1 cellular context compared by ENCODE assay signal in the genomic region with DNA sequence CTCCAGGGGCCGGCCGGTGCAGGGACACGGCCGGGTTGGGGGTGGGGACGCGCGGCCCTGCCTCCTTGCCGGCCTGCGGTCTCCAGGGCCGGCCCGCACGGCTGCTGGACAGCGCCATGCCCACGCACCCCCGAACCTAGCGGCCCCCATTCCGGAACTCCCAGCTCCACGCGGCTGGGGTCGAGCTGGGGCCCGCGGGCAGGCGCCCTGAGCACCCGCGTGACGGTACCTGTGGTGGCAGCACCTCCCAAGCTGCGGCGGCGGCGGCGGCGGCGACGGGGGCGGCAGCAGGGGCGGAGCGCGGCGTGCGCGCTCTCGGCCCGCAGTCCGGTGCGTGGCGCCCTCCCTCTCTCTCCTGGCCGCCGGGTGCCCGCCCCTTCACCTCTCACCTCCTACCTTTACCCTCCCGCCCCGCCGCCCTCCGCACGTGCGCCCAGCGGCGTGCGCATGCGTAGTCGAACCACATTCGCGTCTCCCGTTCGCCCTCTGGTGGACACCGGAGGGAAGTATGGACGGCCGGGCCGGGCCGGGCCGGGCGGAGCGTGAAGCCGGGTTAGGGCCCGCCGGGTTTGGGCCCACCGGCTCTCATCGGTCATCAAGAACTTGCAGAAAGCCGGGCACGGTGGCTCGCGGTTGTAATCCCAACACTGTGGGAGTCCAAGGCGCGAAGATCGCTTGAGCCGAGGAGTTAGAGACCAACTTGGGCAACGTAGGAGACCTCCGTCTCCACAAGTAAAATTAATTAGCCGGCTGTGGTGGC.
A peak's percentile ranks its signal among the peaks of the same experiment; 100 is the strongest.
TF ChIP-seq lines count a peak whose summit lies in the region.

A gene (minus strand): TSS at position 372 of the 760 bp plus-strand sequence. CDS start 32,948 bp downstream, outside the sequence.

TF ChIP-seq in HepG2, 621 proteins besides CTCF, POLR2A, EP300 and RAD21 (continued from another document and continues in another):
- TF ChIP-seq, protein P1, sequence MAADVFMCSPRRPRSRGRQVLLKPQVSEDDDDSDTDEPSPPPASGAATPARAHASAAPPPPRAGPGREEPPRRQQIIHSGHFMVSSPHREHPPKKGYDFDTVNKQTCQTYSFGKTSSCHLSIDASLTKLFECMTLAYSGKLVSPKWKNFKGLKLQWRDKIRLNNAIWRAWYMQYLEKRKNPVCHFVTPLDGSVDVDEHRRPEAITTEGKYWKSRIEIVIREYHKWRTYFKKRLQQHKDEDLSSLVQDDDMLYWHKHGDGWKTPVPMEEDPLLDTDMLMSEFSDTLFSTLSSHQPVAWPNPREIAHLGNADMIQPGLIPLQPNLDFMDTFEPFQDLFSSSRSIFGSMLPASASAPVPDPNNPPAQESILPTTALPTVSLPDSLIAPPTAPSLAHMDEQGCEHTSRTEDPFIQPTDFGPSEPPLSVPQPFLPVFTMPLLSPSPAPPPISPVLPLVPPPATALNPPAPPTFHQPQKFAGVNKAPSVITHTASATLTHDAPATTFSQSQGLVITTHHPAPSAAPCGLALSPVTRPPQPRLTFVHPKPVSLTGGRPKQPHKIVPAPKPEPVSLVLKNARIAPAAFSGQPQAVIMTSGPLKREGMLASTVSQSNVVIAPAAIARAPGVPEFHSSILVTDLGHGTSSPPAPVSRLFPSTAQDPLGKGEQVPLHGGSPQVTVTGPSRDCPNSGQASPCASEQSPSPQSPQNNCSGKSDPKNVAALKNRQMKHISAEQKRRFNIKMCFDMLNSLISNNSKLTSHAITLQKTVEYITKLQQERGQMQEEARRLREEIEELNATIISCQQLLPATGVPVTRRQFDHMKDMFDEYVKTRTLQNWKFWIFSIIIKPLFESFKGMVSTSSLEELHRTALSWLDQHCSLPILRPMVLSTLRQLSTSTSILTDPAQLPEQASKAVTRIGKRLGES (CRISPR knock-in tag; IDR thresholded peaks at IDR 0.05; ENCODE audit: borderline replicate concordance) = no peak; the same call in 1 of the 2 replicates
- TF ChIP-seq ISX (CRISPR knock-in tag; conservative IDR thresholded peaks at IDR 0.05) = no peak
- no peak for TF ChIP-seq TOE1 (CRISPR knock-in tag; IDR thresholded peaks at IDR 0.05)
- TF ChIP-seq, protein P2, sequence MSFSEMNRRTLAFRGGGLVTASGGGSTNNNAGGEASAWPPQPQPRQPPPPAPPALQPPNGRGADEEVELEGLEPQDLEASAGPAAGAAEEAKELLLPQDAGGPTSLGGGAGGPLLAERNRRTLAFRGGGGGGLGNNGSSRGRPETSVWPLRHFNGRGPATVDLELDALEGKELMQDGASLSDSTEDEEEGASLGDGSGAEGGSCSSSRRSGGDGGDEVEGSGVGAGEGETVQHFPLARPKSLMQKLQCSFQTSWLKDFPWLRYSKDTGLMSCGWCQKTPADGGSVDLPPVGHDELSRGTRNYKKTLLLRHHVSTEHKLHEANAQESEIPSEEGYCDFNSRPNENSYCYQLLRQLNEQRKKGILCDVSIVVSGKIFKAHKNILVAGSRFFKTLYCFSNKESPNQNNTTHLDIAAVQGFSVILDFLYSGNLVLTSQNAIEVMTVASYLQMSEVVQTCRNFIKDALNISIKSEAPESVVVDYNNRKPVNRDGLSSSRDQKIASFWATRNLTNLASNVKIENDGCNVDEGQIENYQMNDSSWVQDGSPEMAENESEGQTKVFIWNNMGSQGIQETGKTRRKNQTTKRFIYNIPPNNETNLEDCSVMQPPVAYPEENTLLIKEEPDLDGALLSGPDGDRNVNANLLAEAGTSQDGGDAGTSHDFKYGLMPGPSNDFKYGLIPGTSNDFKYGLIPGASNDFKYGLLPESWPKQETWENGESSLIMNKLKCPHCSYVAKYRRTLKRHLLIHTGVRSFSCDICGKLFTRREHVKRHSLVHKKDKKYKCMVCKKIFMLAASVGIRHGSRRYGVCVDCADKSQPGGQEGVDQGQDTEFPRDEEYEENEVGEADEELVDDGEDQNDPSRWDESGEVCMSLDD (CRISPR knock-in tag; IDR thresholded peaks at IDR 0.05; ENCODE audit: borderline replicate concordance) = no peak
- TF ChIP-seq ZNF577 (CRISPR knock-in tag; IDR thresholded peaks at IDR 0.05; ENCODE audit: borderline replicate concordance, low read depth) = no peak
- TF ChIP-seq ZNF775 (CRISPR knock-in tag; IDR thresholded peaks at IDR 0.05; ENCODE audit: borderline replicate concordance) = no peak
- no peak for TF ChIP-seq ZBTB3 (CRISPR knock-in tag; IDR thresholded peaks at IDR 0.05; ENCODE audit: borderline replicate concordance, low read depth)
- TF ChIP-seq NFE2L1 (CRISPR knock-in tag; IDR thresholded peaks at IDR 0.05; ENCODE audit: borderline replicate concordance) = no peak
- peak; percentile 51; the same call in 1 of the 2 replicates for TF ChIP-seq ZNF607 (CRISPR knock-in tag; IDR thresholded peaks at IDR 0.05; ENCODE audit: borderline replicate concordance)
- TF ChIP-seq PHF5A (CRISPR knock-in tag; IDR thresholded peaks at IDR 0.05; ENCODE audit: low read depth, unreplicated experiment) = no peak
- peak; percentile 23; the same call in 1 of the 2 replicates for TF ChIP-seq ARNT2 (CRISPR knock-in tag; IDR thresholded peaks at IDR 0.05; ENCODE audit: low read depth)
- TF ChIP-seq, protein P3, sequence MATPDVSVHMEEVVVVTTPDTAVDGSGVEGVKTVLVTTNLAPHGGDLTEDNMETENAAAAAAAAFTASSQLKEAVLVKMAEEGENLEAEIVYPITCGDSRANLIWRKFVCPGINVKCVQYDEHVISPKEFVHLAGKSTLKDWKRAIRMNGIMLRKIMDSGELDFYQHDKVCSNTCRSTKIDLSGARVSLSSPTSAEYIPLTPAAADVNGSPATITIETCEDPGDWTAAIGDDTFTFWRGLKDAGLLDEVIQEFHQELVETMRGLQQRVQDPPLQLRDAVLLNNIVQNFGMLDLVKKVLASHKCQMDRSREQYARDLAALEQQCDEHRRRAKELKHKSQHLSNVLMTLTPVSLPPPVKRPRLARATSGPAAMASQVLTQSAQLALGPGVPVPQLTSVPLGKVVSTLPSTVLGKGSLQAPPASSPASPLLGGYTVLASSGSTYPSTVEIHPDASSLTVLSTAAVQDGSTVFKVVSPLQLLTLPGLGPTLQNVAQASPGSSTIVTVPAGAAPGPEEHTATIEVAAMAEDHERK (CRISPR knock-in tag; IDR thresholded peaks at IDR 0.05; ENCODE audit: low read depth) = peak; percentile 95
- TF ChIP-seq, protein P4, sequence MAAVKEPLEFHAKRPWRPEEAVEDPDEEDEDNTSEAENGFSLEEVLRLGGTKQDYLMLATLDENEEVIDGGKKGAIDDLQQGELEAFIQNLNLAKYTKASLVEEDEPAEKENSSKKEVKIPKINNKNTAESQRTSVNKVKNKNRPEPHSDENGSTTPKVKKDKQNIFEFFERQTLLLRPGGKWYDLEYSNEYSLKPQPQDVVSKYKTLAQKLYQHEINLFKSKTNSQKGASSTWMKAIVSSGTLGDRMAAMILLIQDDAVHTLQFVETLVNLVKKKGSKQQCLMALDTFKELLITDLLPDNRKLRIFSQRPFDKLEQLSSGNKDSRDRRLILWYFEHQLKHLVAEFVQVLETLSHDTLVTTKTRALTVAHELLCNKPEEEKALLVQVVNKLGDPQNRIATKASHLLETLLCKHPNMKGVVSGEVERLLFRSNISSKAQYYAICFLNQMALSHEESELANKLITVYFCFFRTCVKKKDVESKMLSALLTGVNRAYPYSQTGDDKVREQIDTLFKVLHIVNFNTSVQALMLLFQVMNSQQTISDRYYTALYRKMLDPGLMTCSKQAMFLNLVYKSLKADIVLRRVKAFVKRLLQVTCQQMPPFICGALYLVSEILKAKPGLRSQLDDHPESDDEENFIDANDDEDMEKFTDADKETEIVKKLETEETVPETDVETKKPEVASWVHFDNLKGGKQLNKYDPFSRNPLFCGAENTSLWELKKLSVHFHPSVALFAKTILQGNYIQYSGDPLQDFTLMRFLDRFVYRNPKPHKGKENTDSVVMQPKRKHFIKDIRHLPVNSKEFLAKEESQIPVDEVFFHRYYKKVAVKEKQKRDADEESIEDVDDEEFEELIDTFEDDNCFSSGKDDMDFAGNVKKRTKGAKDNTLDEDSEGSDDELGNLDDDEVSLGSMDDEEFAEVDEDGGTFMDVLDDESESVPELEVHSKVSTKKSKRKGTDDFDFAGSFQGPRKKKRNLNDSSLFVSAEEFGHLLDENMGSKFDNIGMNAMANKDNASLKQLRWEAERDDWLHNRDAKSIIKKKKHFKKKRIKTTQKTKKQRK (IDR thresholded peaks at IDR 0.05; ENCODE audit: low read length) = no peak
- TF ChIP-seq ZNF3 (CRISPR knock-in tag; IDR thresholded peaks at IDR 0.05) = peak; percentile 70; the same call in 1 of the 2 replicates
- TF ChIP-seq, protein P5, sequence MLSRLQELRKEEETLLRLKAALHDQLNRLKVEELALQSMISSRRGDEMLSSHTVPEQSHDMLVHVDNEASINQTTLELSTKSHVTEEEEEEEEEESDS (CRISPR knock-in tag; IDR thresholded peaks at IDR 0.05; ENCODE audit: borderline replicate concordance) = no peak
- no peak for TF ChIP-seq ZNF567 (CRISPR knock-in tag; IDR thresholded peaks at IDR 0.05; ENCODE audit: borderline replicate concordance)
- no peak for TF ChIP-seq ZFAT (CRISPR knock-in tag; conservative IDR thresholded peaks at IDR 0.05)
- TF ChIP-seq NCOA2 (CRISPR knock-in tag; IDR thresholded peaks at IDR 0.05) = peak; percentile 34; the same call in 1 of the 2 replicates
- 0 out of 2 replicates have a peak, but pooled peaks have one; percentile 53 for TF ChIP-seq FOXO1 (CRISPR knock-in tag; IDR thresholded peaks at IDR 0.05)
- peak; percentile 86 for TF ChIP-seq YY1 (IDR thresholded peaks at IDR 0.05; ENCODE audit: insufficient read depth, insufficient replicate concordance, low read depth, low read length)
- peak; percentile 90 for TF ChIP-seq ZFX (CRISPR knock-in tag; IDR thresholded peaks at IDR 0.05; ENCODE audit: low read depth)
- TF ChIP-seq REXO4 (CRISPR knock-in tag; IDR thresholded peaks at IDR 0.05; ENCODE audit: borderline replicate concordance) = 0 out of 2 replicates have a peak, but pooled peaks have one; percentile 42
- TF ChIP-seq THYN1 (CRISPR knock-in tag; IDR thresholded peaks at IDR 0.05; ENCODE audit: borderline replicate concordance, low read depth) = no peak
- TF ChIP-seq, protein P6, sequence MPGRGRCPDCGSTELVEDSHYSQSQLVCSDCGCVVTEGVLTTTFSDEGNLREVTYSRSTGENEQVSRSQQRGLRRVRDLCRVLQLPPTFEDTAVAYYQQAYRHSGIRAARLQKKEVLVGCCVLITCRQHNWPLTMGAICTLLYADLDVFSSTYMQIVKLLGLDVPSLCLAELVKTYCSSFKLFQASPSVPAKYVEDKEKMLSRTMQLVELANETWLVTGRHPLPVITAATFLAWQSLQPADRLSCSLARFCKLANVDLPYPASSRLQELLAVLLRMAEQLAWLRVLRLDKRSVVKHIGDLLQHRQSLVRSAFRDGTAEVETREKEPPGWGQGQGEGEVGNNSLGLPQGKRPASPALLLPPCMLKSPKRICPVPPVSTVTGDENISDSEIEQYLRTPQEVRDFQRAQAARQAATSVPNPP (CRISPR knock-in tag; IDR thresholded peaks at IDR 0.05) = no peak
- TF ChIP-seq, protein P7, sequence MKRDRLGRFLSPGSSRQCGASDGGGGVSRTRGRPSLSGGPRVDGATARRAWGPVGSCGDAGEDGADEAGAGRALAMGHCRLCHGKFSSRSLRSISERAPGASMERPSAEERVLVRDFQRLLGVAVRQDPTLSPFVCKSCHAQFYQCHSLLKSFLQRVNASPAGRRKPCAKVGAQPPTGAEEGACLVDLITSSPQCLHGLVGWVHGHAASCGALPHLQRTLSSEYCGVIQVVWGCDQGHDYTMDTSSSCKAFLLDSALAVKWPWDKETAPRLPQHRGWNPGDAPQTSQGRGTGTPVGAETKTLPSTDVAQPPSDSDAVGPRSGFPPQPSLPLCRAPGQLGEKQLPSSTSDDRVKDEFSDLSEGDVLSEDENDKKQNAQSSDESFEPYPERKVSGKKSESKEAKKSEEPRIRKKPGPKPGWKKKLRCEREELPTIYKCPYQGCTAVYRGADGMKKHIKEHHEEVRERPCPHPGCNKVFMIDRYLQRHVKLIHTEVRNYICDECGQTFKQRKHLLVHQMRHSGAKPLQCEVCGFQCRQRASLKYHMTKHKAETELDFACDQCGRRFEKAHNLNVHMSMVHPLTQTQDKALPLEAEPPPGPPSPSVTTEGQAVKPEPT (CRISPR knock-in tag; IDR thresholded peaks at IDR 0.05; ENCODE audit: low read depth) = no peak
- 0 out of 2 replicates have a peak, but pooled peaks have one; percentile 17 for TF ChIP-seq IRX3 (CRISPR knock-in tag; IDR thresholded peaks at IDR 0.05; ENCODE audit: borderline replicate concordance, low read depth)
- no peak for TF ChIP-seq KLF9 (CRISPR knock-in tag; IDR thresholded peaks at IDR 0.05; ENCODE audit: low read depth)
- peak; percentile 23; the same call in 1 of the 2 replicates for TF ChIP-seq NFKB2 (CRISPR knock-in tag; IDR thresholded peaks at IDR 0.05; ENCODE audit: borderline replicate concordance)
- no peak for TF ChIP-seq ZNF766 (CRISPR knock-in tag; IDR thresholded peaks at IDR 0.05; ENCODE audit: borderline replicate concordance)
- peak; percentile 93 for TF ChIP-seq ZNF501 (CRISPR knock-in tag; IDR thresholded peaks at IDR 0.05)
- no peak for TF ChIP-seq ZNF510 (CRISPR knock-in tag; IDR thresholded peaks at IDR 0.05; ENCODE audit: low read depth)
- TF ChIP-seq KAT7 (CRISPR knock-in tag; IDR thresholded peaks at IDR 0.05; ENCODE audit: borderline replicate concordance) = peak; percentile 97
- TF ChIP-seq, protein P8, sequence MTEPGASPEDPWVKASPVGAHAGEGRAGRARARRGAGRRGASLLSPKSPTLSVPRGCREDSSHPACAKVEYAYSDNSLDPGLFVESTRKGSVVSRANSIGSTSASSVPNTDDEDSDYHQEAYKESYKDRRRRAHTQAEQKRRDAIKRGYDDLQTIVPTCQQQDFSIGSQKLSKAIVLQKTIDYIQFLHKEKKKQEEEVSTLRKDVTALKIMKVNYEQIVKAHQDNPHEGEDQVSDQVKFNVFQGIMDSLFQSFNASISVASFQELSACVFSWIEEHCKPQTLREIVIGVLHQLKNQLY (CRISPR knock-in tag; IDR thresholded peaks at IDR 0.05) = peak; percentile 79; the same call in 1 of the 2 replicates
- no peak for TF ChIP-seq DPF2 (CRISPR knock-in tag; IDR thresholded peaks at IDR 0.05; ENCODE audit: borderline replicate concordance, low read depth)
- no peak for TF ChIP-seq EHMT2 (IDR thresholded peaks at IDR 0.05; ENCODE audit: borderline replicate concordance, low read depth, low read length)
- TF ChIP-seq, protein P9, sequence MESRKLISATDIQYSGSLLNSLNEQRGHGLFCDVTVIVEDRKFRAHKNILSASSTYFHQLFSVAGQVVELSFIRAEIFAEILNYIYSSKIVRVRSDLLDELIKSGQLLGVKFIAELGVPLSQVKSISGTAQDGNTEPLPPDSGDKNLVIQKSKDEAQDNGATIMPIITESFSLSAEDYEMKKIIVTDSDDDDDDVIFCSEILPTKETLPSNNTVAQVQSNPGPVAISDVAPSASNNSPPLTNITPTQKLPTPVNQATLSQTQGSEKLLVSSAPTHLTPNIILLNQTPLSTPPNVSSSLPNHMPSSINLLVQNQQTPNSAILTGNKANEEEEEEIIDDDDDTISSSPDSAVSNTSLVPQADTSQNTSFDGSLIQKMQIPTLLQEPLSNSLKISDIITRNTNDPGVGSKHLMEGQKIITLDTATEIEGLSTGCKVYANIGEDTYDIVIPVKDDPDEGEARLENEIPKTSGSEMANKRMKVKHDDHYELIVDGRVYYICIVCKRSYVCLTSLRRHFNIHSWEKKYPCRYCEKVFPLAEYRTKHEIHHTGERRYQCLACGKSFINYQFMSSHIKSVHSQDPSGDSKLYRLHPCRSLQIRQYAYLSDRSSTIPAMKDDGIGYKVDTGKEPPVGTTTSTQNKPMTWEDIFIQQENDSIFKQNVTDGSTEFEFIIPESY (CRISPR knock-in tag; IDR thresholded peaks at IDR 0.05) = peak; percentile 76
- TF ChIP-seq ZNF451 (CRISPR knock-in tag; IDR thresholded peaks at IDR 0.05) = peak; percentile 95
- TF ChIP-seq TCF7L2 (IDR thresholded peaks at IDR 0.05; ENCODE audit: low read depth, low read length) = no peak
- TF ChIP-seq IRF2 (CRISPR knock-in tag; IDR thresholded peaks at IDR 0.05) = peak; percentile 94
- TF ChIP-seq PCBP2 (optimal IDR thresholded peaks at IDR 0.05; ENCODE audit: low read depth, low read length, poor library complexity, severe bottlenecking) = no peak
- TF ChIP-seq ZNF564 (CRISPR knock-in tag; IDR thresholded peaks at IDR 0.05) = peak; percentile 28; the same call in 1 of the 2 replicates
- TF ChIP-seq SMAD3 (CRISPR knock-in tag; IDR thresholded peaks at IDR 0.05) = peak; percentile 74; the same call in 1 of the 2 replicates
